In the genomic region with DNA sequence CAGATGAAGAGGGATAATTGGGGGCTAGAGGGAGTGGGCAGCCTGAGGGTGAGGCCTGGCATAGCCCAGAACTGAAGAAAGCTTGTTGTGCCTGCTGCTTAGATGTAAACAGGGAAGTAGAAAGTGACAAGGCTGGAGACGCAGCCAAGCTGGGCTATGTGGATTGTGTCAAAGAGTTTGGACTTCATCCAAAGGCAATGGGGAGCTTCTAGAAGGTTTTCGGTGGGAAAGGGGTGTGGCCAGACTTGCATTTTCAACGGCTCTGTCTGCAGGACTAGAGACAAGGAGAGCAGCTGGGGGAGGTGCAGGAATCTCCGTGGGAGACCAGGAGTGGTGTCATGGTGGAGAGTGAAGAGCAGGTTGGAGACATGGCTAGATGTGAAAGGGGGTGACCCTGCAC, we compare ENCODE assay signal across 1 cellular context.
TF ChIP-seq lines count a peak whose summit lies in the region.

No MANE protein-coding gene starts in this region.

TF ChIP-seq in endothelial cell of umbilical vein, 7 proteins besides CTCF, POLR2A, EP300 and RAD21 (continued from another document):
- TF ChIP-seq MYC (IDR thresholded peaks at IDR 0.05; ENCODE audit: low read depth, low read length) (no peak), FOS (IDR thresholded peaks at IDR 0.05; ENCODE audit: borderline replicate concordance, insufficient read depth, low read length) (no peak), POLR2AphosphoS5 (IDR thresholded peaks at IDR 0.05; ENCODE audit: insufficient read depth, low read depth, low read length) (no peak), JUN (IDR thresholded peaks at IDR 0.05; ENCODE audit: borderline replicate concordance, insufficient read depth, insufficient read length, low read depth) (no peak), GATA2 (IDR thresholded peaks at IDR 0.05; ENCODE audit: insufficient read depth, insufficient read length, low read depth, low read length) (no peak)
- TF ChIP-seq, protein P1, sequence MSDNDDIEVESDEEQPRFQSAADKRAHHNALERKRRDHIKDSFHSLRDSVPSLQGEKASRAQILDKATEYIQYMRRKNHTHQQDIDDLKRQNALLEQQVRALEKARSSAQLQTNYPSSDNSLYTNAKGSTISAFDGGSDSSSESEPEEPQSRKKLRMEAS (IDR thresholded peaks at IDR 0.05; ENCODE audit: insufficient read depth, insufficient read length), result no peak
